12 cellular contexts compared by ENCODE assay signal in the genomic region with DNA sequence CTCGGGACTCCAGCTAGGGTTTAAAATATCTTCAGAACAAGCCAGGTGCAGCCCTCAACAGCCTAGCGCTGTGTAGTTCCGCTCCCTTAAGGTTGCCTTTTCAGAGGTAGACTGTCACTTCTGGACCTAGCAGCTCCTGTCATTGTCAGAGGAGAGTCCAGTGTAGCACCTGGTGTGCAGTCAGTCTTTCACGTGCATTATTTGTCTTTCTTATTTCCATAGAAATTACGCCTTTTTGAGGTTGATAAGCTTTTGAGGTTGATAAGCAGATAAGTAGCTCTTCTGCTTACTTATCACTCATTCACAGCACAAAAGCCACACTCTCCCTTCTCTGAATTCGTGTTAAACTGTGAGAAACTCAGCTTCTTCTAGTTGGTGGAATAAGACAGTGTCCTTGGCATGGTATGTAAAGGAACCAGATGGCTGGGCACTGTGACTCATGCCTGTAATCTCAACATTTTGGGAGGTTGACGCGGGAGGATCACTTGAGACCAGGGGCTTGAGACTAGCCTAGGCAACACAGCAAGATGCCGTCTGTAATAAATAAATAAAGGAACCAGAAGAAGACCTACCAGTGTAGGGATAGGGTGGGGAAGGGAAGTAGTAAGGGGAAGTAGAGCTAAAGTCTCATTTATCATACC. TPM values are rescaled to one million over a fixed set of nuclear protein-coding genes. Genes with fewer than 3 reads are reported as not detected.
DNase-seq lines count a peak whose midpoint lies in the region; ATAC-seq lines count a peak whose summit lies in the region.
"Had no signal": no experiment of that assay in that cellular context is flagged by ENCODE, and none has a peak within 500 bp of the region (broad histone marks: within the 10 kb centered on the region; RNA-seq: fewer than 3 reads in every experiment).

No MANE protein-coding gene starts in this region.

- H3K9me3 Mint-ChIP-seq in activated CD8-positive, alpha-beta memory T cell treated with anti-CD3 and anti-CD28 coated beads, Interleukin-2, amount 10 ng/mL, durations not matched to agents 7 days and 5 days (ENCODE audit: low read depth), result no peaks in the 10 kb centered on the region
- H3K9me3 Mint-ChIP-seq in stimulated activated effector memory CD8-positive, alpha-beta T cell treated with anti-CD3 and anti-CD28 coated beads, Interleukin-12 subunit alpha, Interleukin-12 subunit beta, amount 100 ng/mL, for 72 hours, result no peaks in the 10 kb centered on the region

- no peaks in the 10 kb centered on the region for H3K27me3 Mint-ChIP-seq in activated CD8-positive, alpha-beta memory T cell treated with anti-CD3 and anti-CD28 coated beads, Interleukin-2, amount 10 ng/mL, durations not matched to agents 7 days and 5 days

- CTCF ChIA-PET in activated CD8-positive, alpha-beta memory T cell treated with anti-CD3 and anti-CD28 coated beads, Interleukin-2, amount 10 ng/mL, durations not matched to agents 7 days and 5 days (lab: Charles Lee), result interaction anchor here (0.7 to 1.2 kb wide), 2 partner anchors 9 to 20 kb away, joined by 3 to 4 read pairs; no protein-coding TSS in a partner anchor

- H3K27ac Mint-ChIP-seq in activated CD8-positive, alpha-beta memory T cell treated with anti-CD3 and anti-CD28 coated beads, Interleukin-2, amount 10 ng/mL, durations not matched to agents 7 days and 5 days, result peak overlapping the region; percentile 38
- H3K27ac Mint-ChIP-seq in stimulated activated effector memory CD8-positive, alpha-beta T cell treated with anti-CD3 and anti-CD28 coated beads, Interleukin-12 subunit alpha, Interleukin-12 subunit beta, amount 100 ng/mL, for 72 hours, result peak overlapping the region; percentile 30

- no peak overlapping the region for H3K4me3 Mint-ChIP-seq in activated CD8-positive, alpha-beta memory T cell treated with anti-CD3 and anti-CD28 coated beads, Interleukin-2, amount 10 ng/mL, durations not matched to agents 7 days and 5 days
- no peak overlapping the region for H3K4me3 Mint-ChIP-seq in stimulated activated effector memory CD8-positive, alpha-beta T cell treated with anti-CD3 and anti-CD28 coated beads, Interleukin-12 subunit alpha, Interleukin-12 subunit beta, amount 100 ng/mL, for 72 hours
- H3K4me3 Mint-ChIP-seq: H9 had no signal

- H3K36me3 Mint-ChIP-seq in activated CD8-positive, alpha-beta memory T cell treated with anti-CD3 and anti-CD28 coated beads, Interleukin-2, amount 10 ng/mL, durations not matched to agents 7 days and 5 days, result peaks cover 34% of the 10 kb centered on the region
- peaks cover 26% of the 10 kb centered on the region for H3K36me3 Mint-ChIP-seq in stimulated activated effector memory CD8-positive, alpha-beta T cell treated with anti-CD3 and anti-CD28 coated beads, Interleukin-12 subunit alpha, Interleukin-12 subunit beta, amount 100 ng/mL, for 72 hours

- peak; percentile 36 for ATAC-seq in activated CD8-positive, alpha-beta memory T cell treated with anti-CD3 and anti-CD28 coated beads, Interleukin-2, amount 10 ng/mL, durations not matched to agents 7 days and 5 days
- ATAC-seq in stimulated activated effector memory CD8-positive, alpha-beta T cell treated with anti-CD3 and anti-CD28 coated beads, Interleukin-12 subunit alpha, Interleukin-12 subunit beta, amount 100 ng/mL, for 72 hours, result peak; percentile 11
- ATAC-seq in GM18517 (IDR thresholded peaks at IDR 0.05; ENCODE audit: unreplicated experiment), result no peak

- no peak for DNase-seq in activated CD8-positive, alpha-beta memory T cell treated with anti-CD3 and anti-CD28 coated beads, Interleukin-2, amount 10 ng/mL, durations not matched to agents 7 days and 5 days
- DNase-seq in activated CD8-positive, alpha-beta memory T cell treated with anti-CD3 and anti-CD28 coated beads, Interleukin-2, amount 50 U/mL, for 4 hours, result no peak
- DNase-seq in NOMO-1 treated with DMSO at 0.1 percent for 48 hours (lab: John Stamatoyannopoulos, UW; ENCODE audit: unreplicated experiment), result peak; percentile 72
- no peak for DNase-seq in stimulated activated effector memory CD8-positive, alpha-beta T cell treated with anti-CD3 and anti-CD28 coated beads, Interleukin-12 subunit alpha, Interleukin-12 subunit beta, amount 100 ng/mL, for 72 hours (ENCODE audit: low spot score in 2 of 2)
- no peak for DNase-seq in D341Med (ENCODE audit: low spot score)
- DNase-seq in NCI-H1417 treated with DMSO at 0.1 percent for 48 hours (lab: John Stamatoyannopoulos, UW), result no peak
- DNase-seq: BE2C, H9 had no signal

- H3K4me1 Mint-ChIP-seq in activated CD8-positive, alpha-beta memory T cell treated with anti-CD3 and anti-CD28 coated beads, Interleukin-2, amount 10 ng/mL, durations not matched to agents 7 days and 5 days, result peaks cover 18% of the 10 kb centered on the region
- peaks cover 12% of the 10 kb centered on the region for H3K4me1 Mint-ChIP-seq in stimulated activated effector memory CD8-positive, alpha-beta T cell treated with anti-CD3 and anti-CD28 coated beads, Interleukin-12 subunit alpha, Interleukin-12 subunit beta, amount 100 ng/mL, for 72 hours

- peak overlapping the region; percentile 7 for H3K27ac ChIP-seq in cingulate gyrus (ENCODE audit: low read depth, low read length)

RNA-seq across cellular contexts. Expression of a gene that starts 10.2 kb away (rescaled TPM):
- total RNA-seq in activated CD8-positive, alpha-beta memory T cell treated with anti-CD3 and anti-CD28 coated beads, Interleukin-2, amount 10 ng/mL, durations not matched to agents 7 days and 5 days, result 10 to 100 TPM; 34.8 to 36.7 TPM

RNA-seq across cellular contexts. Expression of a gene that starts 54.0 kb away (rescaled TPM):
- under 1 TPM in 1 of 2 experiments, not detected in 1; 0.18 TPM for total RNA-seq in activated CD8-positive, alpha-beta memory T cell treated with anti-CD3 and anti-CD28 coated beads, Interleukin-2, amount 10 ng/mL, durations not matched to agents 7 days and 5 days
- total RNA-seq: cerebellum, osteoblast had no signal
